Comparison of ENCODE assay signal across 8 cellular contexts in genomic region chr12:57127710-57128518, GRCh38. TPM values are rescaled to one million over a fixed set of nuclear protein-coding genes. Genes with fewer than 3 reads are reported as not detected.
DNase-seq lines count a peak whose midpoint lies in the region; ATAC-seq, FAIRE-seq and TF ChIP-seq lines count a peak whose summit lies in the region.

LRP1 (plus strand) TSS chr12:57128483; CDS start chr12:57128965, 482 bp downstream.

- H3K4me3 ChIP-seq in GM12878 = peak within 1 kb of the TSS; percentile 83

- 1% methylated on average over 38 of the region's 57 CpGs for WGBS in GM12878 (ENCODE audit: insufficient coverage, insufficient replicate concordance, low lambda C conversion rate, missing lambda C conversion rate)

- DNase-seq in GM10248 (ENCODE audit: extremely low spot score) = peak; percentile 89
- peak; percentile 91 to 93 (median 92) for DNase-seq in NCI-H1417 (lab: John Stamatoyannopoulos, UW)
- peak; percentile 96 for DNase-seq in T1000 (lab: John Stamatoyannopoulos, UW)
- DNase-seq in GM12878 (ENCODE audit: low read depth, low spot score) = no peak
- peak; percentile 67 to 68 for DNase-seq in hippocampal formation (lab: John Stamatoyannopoulos, UW)
- DNase-seq in renal cortical epithelial cell (ENCODE audit: low read depth) = peak; percentile 47
- DNase-seq in urothelium cell line (ENCODE audit: low spot score) = peak; percentile 93

- H3K4me1 ChIP-seq in GM12878 (ENCODE audit: control insufficient read depth, insufficient read depth, low read length) = peaks cover 9% of the 10 kb centered on the region; the same call in 1 of the 2 replicates

- TF ChIP-seq CTCF in GM10248 (IDR thresholded peaks at IDR 0.05; ENCODE audit: control extremely low read depth, extremely low read depth, low read depth, missing control alignments) = no peak
- TF ChIP-seq CTCF in GM12878 (IDR thresholded peaks at IDR 0.05 in 2 of 3, conservative IDR thresholded peaks at IDR 0.05 in 1 of 3; ENCODE audit: control insufficient read depth in 2 of 3, extremely low read depth in 1 of 3, insufficient read depth in 1 of 3, low read depth in 3 of 3, low read length in 3 of 3) = no peak

- no peaks in the 10 kb centered on the region for H3K79me2 ChIP-seq in GM12878 (ENCODE audit: control insufficient read depth, insufficient read depth, low read length)

- H2AFZ ChIP-seq in GM12878 (ENCODE audit: control insufficient read depth, low read depth, low read length) = peak within 1 kb of the TSS; percentile 84

- POLR2A ChIA-PET in GM10248 (lab: Yijun Ruan, JAX) (interaction anchor here (0.5 to 0.9 kb wide), 5 partner anchors 16 to 101 kb away, joined by 4 to 6 read pairs (median 4); no protein-coding TSS in a partner anchor), GM12878 (lab: Charles Lee) (interaction anchor here (0.6 to 1.4 kb wide), 2 partner anchors 30 to 59 kb away, joined by 3 to 4 read pairs; no protein-coding TSS in a partner anchor)

- H3K4me2 ChIP-seq in GM12878 (ENCODE audit: control insufficient read depth, insufficient read depth) = peak within 1 kb of the TSS; percentile 98

- SMC1A ChIA-PET in GM12878 (lab: Charles Lee; ENCODE audit: uncharacterized antibody, unreplicated experiment) = interaction anchor here (0.6 to 5.2 kb wide), 3 partner anchors 45 to 587 kb away, joined by 3 to 36 read pairs (median 3); no protein-coding TSS in a partner anchor

- no peak; the same call in 1 of the 2 replicates for TF ChIP-seq POLR2A in GM12878 (IDR thresholded peaks at IDR 0.05; ENCODE audit: low read depth, low read length)

- H3K9me3 ChIP-seq in GM12878 (replicated peaks; ENCODE audit: control insufficient read depth, insufficient read depth, low read length) = peaks cover 7% of the 10 kb centered on the region

- no peak within 1 kb of the TSS for H3K27ac ChIP-seq in GM12878 (ENCODE audit: control insufficient read depth, insufficient read depth)

- intact Hi-C loops in GM12878 (cut with micrococcal nuclease; ENCODE audit: unreplicated experiment) = no loop called here

- peaks cover 2 to 5% of the 10 kb centered on the region in 2 experiments for H3K27me3 ChIP-seq in GM12878 (replicated peaks in 1 of 2; ENCODE audit: control insufficient read depth in 2 of 2, insufficient read depth in 2 of 2, low read length in 1 of 2)

- no peak for TF ChIP-seq RAD21 in GM12878 (IDR thresholded peaks at IDR 0.05; ENCODE audit: insufficient read depth, low read depth, low read length)

- ATAC-seq in GM12878 = peak; percentile 47
- ATAC-seq in HG03460 (IDR thresholded peaks at IDR 0.05; ENCODE audit: unreplicated experiment) = no peak

- BruUV-seq in GM12878 (replicated peaks; lab: Mats Ljungman, UMichigan) = no TSS peak

- FAIRE-seq in GM12878 (lab: Jason Lieb, UNC) (no peak), urothelium cell line (lab: Jason Lieb, UNC) (no peak)

- in situ Hi-C loops in GM12878 (cut with MboI) = no loop called here

- no peaks in the 10 kb centered on the region for H3K36me3 ChIP-seq in GM12878 (ENCODE audit: control insufficient read depth in 2 of 2, insufficient read depth in 2 of 2, low read length in 1 of 2)

- CTCF ChIA-PET in GM10248 (lab: Yijun Ruan, JAX) (interaction anchor here (0.7 to 14.5 kb wide), 12 partner anchors 8 to 115 kb away, joined by 3 to 159 read pairs (median 4); partner anchors contain the start of gene STAT6), GM12878 (lab: Yijun Ruan, JAX) (interaction anchor here (0.7 to 9.3 kb wide), 8 partner anchors 18 to 114 kb away, joined by 3 to 159 read pairs (median 5); no protein-coding TSS in a partner anchor)

- no peak for TF ChIP-seq EP300 in GM12878 (IDR thresholded peaks at IDR 0.05; ENCODE audit: borderline replicate concordance in 1 of 2, control insufficient read depth in 1 of 2, low read depth in 2 of 2, low read length in 2 of 2)

- H4K20me1 ChIP-seq in GM12878 (ENCODE audit: control insufficient read depth, insufficient read depth) = no peaks in the 10 kb centered on the region

- RAD21 ChIA-PET in GM12878 (lab: Charles Lee; ENCODE audit: unreplicated experiment) = interaction anchor here (0.6 to 1.5 kb wide), 10 partner anchors 16 to 566 kb away, joined by 3 to 13 read pairs (median 4); partner anchors contain the start of genes OS9 and STAT6

- peak within 1 kb of the TSS; percentile 32; the same call in 1 of the 2 replicates for H3K9ac ChIP-seq in GM12878 (ENCODE audit: control insufficient read depth, insufficient read depth, low read length)

TF ChIP-seq in GM12878, 131 proteins besides CTCF, POLR2A, EP300 and RAD21:
- TF ChIP-seq ASH2L (IDR thresholded peaks at IDR 0.05; ENCODE audit: borderline replicate concordance, low read depth) (no peak), KAT2A (conservative IDR thresholded peaks at IDR 0.05; ENCODE audit: control insufficient read depth, low read depth, low read length) (no peak), IKZF2 (IDR thresholded peaks at IDR 0.05) (0 out of 4 replicates have a peak, but pooled peaks of 1 of the 2 experiments have one; percentile 20), GATAD2B (conservative IDR thresholded peaks at IDR 0.05; ENCODE audit: low read depth) (peak; percentile 60; the same call in 1 of the 2 replicates), IKZF1 (conservative IDR thresholded peaks at IDR 0.05) (peak; percentile 31)
- TF ChIP-seq, protein P1, sequence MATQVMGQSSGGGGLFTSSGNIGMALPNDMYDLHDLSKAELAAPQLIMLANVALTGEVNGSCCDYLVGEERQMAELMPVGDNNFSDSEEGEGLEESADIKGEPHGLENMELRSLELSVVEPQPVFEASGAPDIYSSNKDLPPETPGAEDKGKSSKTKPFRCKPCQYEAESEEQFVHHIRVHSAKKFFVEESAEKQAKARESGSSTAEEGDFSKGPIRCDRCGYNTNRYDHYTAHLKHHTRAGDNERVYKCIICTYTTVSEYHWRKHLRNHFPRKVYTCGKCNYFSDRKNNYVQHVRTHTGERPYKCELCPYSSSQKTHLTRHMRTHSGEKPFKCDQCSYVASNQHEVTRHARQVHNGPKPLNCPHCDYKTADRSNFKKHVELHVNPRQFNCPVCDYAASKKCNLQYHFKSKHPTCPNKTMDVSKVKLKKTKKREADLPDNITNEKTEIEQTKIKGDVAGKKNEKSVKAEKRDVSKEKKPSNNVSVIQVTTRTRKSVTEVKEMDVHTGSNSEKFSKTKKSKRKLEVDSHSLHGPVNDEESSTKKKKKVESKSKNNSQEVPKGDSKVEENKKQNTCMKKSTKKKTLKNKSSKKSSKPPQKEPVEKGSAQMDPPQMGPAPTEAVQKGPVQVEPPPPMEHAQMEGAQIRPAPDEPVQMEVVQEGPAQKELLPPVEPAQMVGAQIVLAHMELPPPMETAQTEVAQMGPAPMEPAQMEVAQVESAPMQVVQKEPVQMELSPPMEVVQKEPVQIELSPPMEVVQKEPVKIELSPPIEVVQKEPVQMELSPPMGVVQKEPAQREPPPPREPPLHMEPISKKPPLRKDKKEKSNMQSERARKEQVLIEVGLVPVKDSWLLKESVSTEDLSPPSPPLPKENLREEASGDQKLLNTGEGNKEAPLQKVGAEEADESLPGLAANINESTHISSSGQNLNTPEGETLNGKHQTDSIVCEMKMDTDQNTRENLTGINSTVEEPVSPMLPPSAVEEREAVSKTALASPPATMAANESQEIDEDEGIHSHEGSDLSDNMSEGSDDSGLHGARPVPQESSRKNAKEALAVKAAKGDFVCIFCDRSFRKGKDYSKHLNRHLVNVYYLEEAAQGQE (IDR thresholded peaks at IDR 0.05; ENCODE audit: low read depth, low read length) = no peak

RNA-seq across cellular contexts. Expression of gene LRP1, which starts in this region (rescaled TPM):
- 6.0 and 6.8 TPM in 2 replicates for total RNA-seq in GM12878 (2013; cell fraction: nucleolus; rRNA removed)
- total RNA-seq in GM12878 (2014; rRNA removed) = under 0.01 and 0.05 TPM in 2 replicates
- total RNA-seq in GM12878 (2014; rRNA removed; fragmentation: Illumina TruSeq; extraction: Trizol) = 0.05 and 0.18 TPM in 2 replicates
- 0.93 and 1.1 TPM in 2 replicates for total RNA-seq in GM12878 (2021)
- polyA plus RNA-seq in GM12878 (2011; ENCODE audit: low read depth) = 0.51 TPM
- 0.24 TPM in 2 replicates for polyA plus RNA-seq in GM12878 (2011; rRNA removed)
- polyA plus RNA-seq in GM12878 (2011; cell fraction: cytosol; rRNA removed) = 0.48 and 0.57 TPM in 2 replicates
- polyA plus RNA-seq in GM12878 (2011; cell fraction: nucleus; rRNA removed) = 2.5 and 3.3 TPM in 2 replicates
- 1.2 and 1.4 TPM in 2 replicates for polyA plus RNA-seq in GM12878 (2012)
- 0.03 and 0.07 TPM in 2 replicates for polyA plus RNA-seq in GM12878 (2014; fragmentation: Illumina TruSeq; extraction: Trizol)
- polyA plus RNA-seq in GM12878 (2014; fragmentation: Nextera tagmentation; extraction: Ambion mirVana) = not detected
- 0.09 and 0.29 TPM in 2 replicates for polyA plus RNA-seq in GM12878 (2014; rRNA removed)
- polyA plus RNA-seq in GM12878 (2016; fragmentation: Nextera tagmentation; extraction: Ambion mirVana) = under 1 TPM; 0.23 to 0.28 TPM
- 1.8 TPM in 2 replicates for polyA minus RNA-seq in GM12878 (2011; rRNA and poly(A)+ RNA removed)
- polyA minus RNA-seq in GM12878 (2011; cell fraction: cytosol; rRNA and poly(A)+ RNA removed) = 2.2 and 3.1 TPM in 2 replicates
- 1.6 and 3.1 TPM in 2 replicates for polyA minus RNA-seq in GM12878 (2011; cell fraction: nucleus; rRNA and poly(A)+ RNA removed)
- total RNA-seq in renal cortical epithelial cell = 11.3 and 157 TPM in 2 replicates
